In genomic region chr20:59295531-59295930, GRCh38 we compare ENCODE assay signal across 14 cellular contexts.
"Had no signal": no experiment of that assay in that cellular context is flagged by ENCODE, and none has a peak within 500 bp of the region (broad histone marks: within the 10 kb centered on the region; RNA-seq: fewer than 3 reads in every experiment).

No MANE protein-coding gene starts in this region.

- ATAC-seq: foreskin keratinocyte; gastroesophageal sphincter; heart left ventricle; left lobe of liver; natural killer cell treated with Interleukin-12 subunit alpha and Interleukin-12 subunit beta and Interleukin-15 and Interleukin-18, amount 100 ng/mL, for 72 hours; right lobe of liver; stimulated activated memory B cell treated with anti-CD40 and anti-IgM and Interleukin-4, amounts not matched to agents 10 μg/mL and 1 μg/mL and 100 μg/mL, for 72 hours had no signal

- DNase-seq: colonic mucosa; effector memory CD4-positive, alpha-beta T cell; foreskin keratinocyte; heart left ventricle; kidney; naive B cell; right lobe of liver; stimulated activated CD4-positive, alpha-beta T cell treated with anti-CD3 and anti-CD28 coated beads, Interleukin-12 subunit alpha, Interleukin-12 subunit beta, amount 100 ng/mL, for 4 hours; stimulated activated CD4-positive, alpha-beta T cell treated with anti-CD3 and anti-CD28 coated beads, Interleukin-4, amount 100 ng/mL, for 4 hours had no signal

- FAIRE-seq: endothelial cell of umbilical vein, kidney had no signal
